Comparison of ENCODE assay signal across 14 cellular contexts in genomic region chr13:20960663-20961309, GRCh38. TPM values are rescaled to one million over a fixed set of nuclear protein-coding genes. Genes with fewer than 3 reads are reported as not detected.
DNase-seq lines count a peak whose midpoint lies in the region; ATAC-seq, FAIRE-seq and TF ChIP-seq lines count a peak whose summit lies in the region.
"Had no signal": no experiment of that assay in that cellular context is flagged by ENCODE, and none has a peak within 500 bp of the region (broad histone marks: within the 10 kb centered on the region; RNA-seq: fewer than 3 reads in every experiment).

No MANE protein-coding gene starts in this region.

- POLR2A ChIA-PET in Caco-2 (lab: Charles Lee), result no interaction called here
- POLR2A ChIA-PET in HepG2 (lab: Yijun Ruan, JAX), result no interaction called here

- no peak overlapping the region for H3K27ac Mint-ChIP-seq in Caco-2 (ENCODE audit: unreplicated experiment)
- H3K27ac Mint-ChIP-seq: activated CD4-positive, alpha-beta T cell treated with anti-CD3 and anti-CD28 coated beads for 36 hours; activated T-cell treated with anti-CD3 and anti-CD28 coated beads, Interleukin-2, amount 50 U/mL, for 24 hours had no signal

- no peaks in the 10 kb centered on the region for H3K36me3 Mint-ChIP-seq in Caco-2 (ENCODE audit: insufficient read depth, unreplicated experiment)
- H3K36me3 Mint-ChIP-seq: naive B cell had no signal

- H3K79me2 ChIP-seq in HepG2 (ENCODE audit: insufficient read depth, low read length), result no peaks in the 10 kb centered on the region

- peak; percentile 79 for FAIRE-seq in HepG2 (lab: Jason Lieb, UNC)

- no peaks in the 10 kb centered on the region for H3K9me3 ChIP-seq in Caco-2
- H3K9me3 ChIP-seq in HepG2 (ENCODE audit: low read length), result no peaks in the 10 kb centered on the region

- DNase-seq in Caco-2 (peak in 1 of 2 experiments; percentile 17), M059J (ENCODE audit: low read depth) (peak; percentile 22), RPMI8226 (peak; percentile 45), HepG2 (ENCODE audit: low spot score) (peak; percentile 78), putamen (ENCODE audit: low spot score) (no peak), DMS114 treated with DMSO at 0.1 percent for 48 hours (lab: John Stamatoyannopoulos, UW; ENCODE audit: unreplicated experiment) (no peak)
- no peak for DNase-seq in stimulated activated CD4-positive, alpha-beta T cell treated with anti-CD3 and anti-CD28 coated beads, Interleukin-15, amount 100 ng/mL, for 24 hours
- DNase-seq: activated CD4-positive, alpha-beta T cell treated with anti-CD3 and anti-CD28 coated beads for 36 hours; activated T-cell treated with anti-CD3 and anti-CD28 coated beads, Interleukin-2, amount 50 U/mL, for 24 hours; aorta; foreskin keratinocyte; naive B cell had no signal

- H3K27me3 ChIP-seq in Caco-2 (replicated peaks; ENCODE audit: control insufficient read depth, insufficient read depth, low read length), result no peaks in the 10 kb centered on the region
- no peaks in the 10 kb centered on the region for H3K27me3 ChIP-seq in HepG2 (ENCODE audit: control insufficient read depth in 1 of 2, insufficient read depth in 2 of 2, low read length in 2 of 2)

- peak overlapping the region; percentile 24; the same call in 1 of the 2 replicates for H3K9ac ChIP-seq in HepG2 (ENCODE audit: insufficient read depth, low read depth, low read length)

- H3K36me3 ChIP-seq in Caco-2 (ENCODE audit: control insufficient read depth, insufficient read depth, low read length) (no peaks in the 10 kb centered on the region), HepG2 (replicated peaks in 1 of 2; ENCODE audit: control insufficient read depth in 1 of 2, insufficient read depth in 2 of 2, low read length in 2 of 2) (no peaks in the 10 kb centered on the region)

- TF ChIP-seq POLR2A in HepG2 (IDR thresholded peaks at IDR 0.05; ENCODE audit: insufficient read depth in 1 of 2, low read depth in 2 of 2, low read length in 2 of 2), result no peak

- intact Hi-C loops in Caco-2 (cut with micrococcal nuclease; ENCODE audit: unreplicated experiment) (no loop called here), HepG2 (cut with micrococcal nuclease; ENCODE audit: unreplicated experiment) (no loop called here)

- peak overlapping the region; percentile 8 for H3K27ac ChIP-seq in HepG2 (ENCODE audit: extremely low read length, insufficient read depth, low read length)
- H3K27ac ChIP-seq: foreskin keratinocyte had no signal

- peak overlapping the region; percentile 88 for H3K4me2 ChIP-seq in HepG2 (ENCODE audit: low read depth, low read length)

- no peaks in the 10 kb centered on the region for H4K20me1 ChIP-seq in HepG2 (ENCODE audit: insufficient read depth, low read length)

- no peak overlapping the region for H2AFZ ChIP-seq in HepG2 (ENCODE audit: low read length)

- H3K4me3 ChIP-seq in Caco-2 (ENCODE audit: low read depth, low read length) (0 out of 2 replicates have a peak overlapping the region, but pooled peaks have one; percentile 16), HepG2 (replicated peaks in 1 of 3; ENCODE audit: insufficient read depth in 1 of 3, low read depth in 2 of 3, low read length in 3 of 3) (peak overlapping the region; percentile 36 to 42 (median 42))

- WGBS in HepG2 (ENCODE audit: low lambda C conversion rate), result 3% methylated on average over 14 of the region's 14 CpGs

- no peaks in the 10 kb centered on the region for H3K27me3 Mint-ChIP-seq in Caco-2 (ENCODE audit: insufficient read depth, unreplicated experiment)

- in situ Hi-C loops in HepG2 (cut with HindIII; ENCODE audit: extremely low pct_ligation_motif_present, low pct_unique_long_range_greater_than_20kb), result no loop called here

- ATAC-seq in HepG2 (peak; percentile 98), GM18519 (IDR thresholded peaks at IDR 0.05; ENCODE audit: low FRiP score, unreplicated experiment) (no peak)
- ATAC-seq: activated CD4-positive, alpha-beta T cell treated with anti-CD3 and anti-CD28 coated beads for 36 hours; foreskin keratinocyte; sciatic nerve had no signal

- H3K4me3 Mint-ChIP-seq in Caco-2 (ENCODE audit: unreplicated experiment), result peak overlapping the region; percentile 65
- H3K4me3 Mint-ChIP-seq: activated CD4-positive, alpha-beta T cell treated with anti-CD3 and anti-CD28 coated beads for 36 hours; activated T-cell treated with anti-CD3 and anti-CD28 coated beads, Interleukin-2, amount 50 U/mL, for 24 hours had no signal

- TF ChIP-seq CTCF in Caco-2 (IDR thresholded peaks at IDR 0.05; ENCODE audit: insufficient read depth in 1 of 2, low read depth in 1 of 2, low read length in 1 of 2, severe bottlenecking in 1 of 2, unreplicated experiment in 1 of 2), result no peak
- no peak for TF ChIP-seq CTCF in HepG2 (CRISPR knock-in tag; IDR thresholded peaks at IDR 0.05)

- no peaks in the 10 kb centered on the region for H3K4me1 ChIP-seq in Caco-2
- H3K4me1 ChIP-seq in HepG2 (ENCODE audit: insufficient read depth, low read length), result peaks cover 28% of the 10 kb centered on the region
- H3K4me1 ChIP-seq: foreskin keratinocyte had no signal

- CTCF ChIA-PET in Caco-2 (lab: Charles Lee), result no interaction called here
- CTCF ChIA-PET in HepG2 (lab: Yijun Ruan, JAX; ENCODE audit: low intra/inter-chr PET ratio, low total read pairs), result no interaction called here

- peaks cover 1% of the 10 kb centered on the region for H3K4me1 Mint-ChIP-seq in Caco-2 (ENCODE audit: low read depth, unreplicated experiment)

- BruUV-seq in Caco-2 (replicated peaks; lab: Mats Ljungman, UMichigan), result no TSS peak
- BruUV-seq in HepG2 (replicated peaks; lab: Mats Ljungman, UMichigan), result no TSS peak

- TF ChIP-seq EP300 in HepG2 (IDR thresholded peaks at IDR 0.05; ENCODE audit: low read depth in 2 of 2, low read length in 2 of 2) (no peak), HepG2 (CRISPR knock-in tag; IDR thresholded peaks at IDR 0.05; ENCODE audit: borderline replicate concordance) (no peak)

- no peak for TF ChIP-seq RAD21 in HepG2 (CRISPR knock-in tag; IDR thresholded peaks at IDR 0.05)

- peaks cover 1% of the 10 kb centered on the region for H3K9me3 Mint-ChIP-seq in Caco-2 (ENCODE audit: unreplicated experiment)
- H3K9me3 Mint-ChIP-seq: activated T-cell treated with anti-CD3 and anti-CD28 coated beads, Interleukin-2, amount 50 U/mL, for 24 hours; naive B cell had no signal

TF ChIP-seq in HepG2, 621 proteins besides CTCF, POLR2A, EP300 and RAD21 (continues in another document):
- TF ChIP-seq GATAD2A (CRISPR knock-in tag; IDR thresholded peaks at IDR 0.05) (peak; percentile 28; the same call in 1 of the 2 replicates), ZNF451 (CRISPR knock-in tag; IDR thresholded peaks at IDR 0.05) (no peak)

RNA-seq across cellular contexts. Expression of gene XPO4, which starts 58.2 kb away (rescaled TPM):
- total RNA-seq in Caco-2 (2022), result 31.3 and 33.3 TPM in 2 replicates
- 11.1 and 19.7 TPM in 2 replicates for total RNA-seq in M059J (2014; rRNA removed; shearing (Covaris generic))
- total RNA-seq in HepG2 (2016; rRNA removed; fragmentation: Illumina TruSeq; extraction: Trizol), result 24.8 and 41.5 TPM in 2 replicates
- 8.7 TPM in 2 replicates for total RNA-seq in HepG2 (2016; cell fraction: cytosol; rRNA removed; fragmentation: Illumina TruSeq; extraction: Trizol; ENCODE audit: low read depth)
- 24.4 and 40.6 TPM in 2 replicates for total RNA-seq in HepG2 (2016; cell fraction: insoluble cytoplasmic fraction; rRNA removed; fragmentation: Illumina TruSeq; extraction: Trizol)
- 17.5 and 20.5 TPM in 2 replicates for total RNA-seq in HepG2 (2016; cell fraction: membrane; rRNA removed; fragmentation: Illumina TruSeq; extraction: Trizol)
- 36.7 and 39.7 TPM in 2 replicates for total RNA-seq in HepG2 (2016; cell fraction: nucleus; rRNA removed; fragmentation: Illumina TruSeq; extraction: Trizol)
- 7.0 and 8.4 TPM in 2 replicates for polyA plus RNA-seq in HepG2 (2011; rRNA removed)
- 3.0 and 4.8 TPM in 2 replicates for polyA plus RNA-seq in HepG2 (2011; cell fraction: cytosol; rRNA removed)
- polyA plus RNA-seq in HepG2 (2011; cell fraction: nucleus; rRNA removed), result 7.7 and 8.5 TPM in 2 replicates
- 7.8 and 8.5 TPM in 2 replicates for polyA plus RNA-seq in HepG2 (2012)
- 1.9 and 2.1 TPM in 2 replicates for polyA plus RNA-seq in HepG2 (2016; cell fraction: cytosol; fragmentation: Illumina TruSeq; extraction: Trizol; ENCODE audit: low read depth)
- polyA plus RNA-seq in HepG2 (2016; cell fraction: insoluble cytoplasmic fraction; fragmentation: Illumina TruSeq; extraction: Trizol; ENCODE audit: low read depth), result 17.3 and 18.6 TPM in 2 replicates
- 4.7 and 5.9 TPM in 2 replicates for polyA plus RNA-seq in HepG2 (2016; cell fraction: membrane; fragmentation: Illumina TruSeq; extraction: Trizol; ENCODE audit: low read depth)
- polyA plus RNA-seq in HepG2 (2016; cell fraction: nucleus; fragmentation: Illumina TruSeq; extraction: Trizol; ENCODE audit: insufficient read depth, low read depth), result 21.7 and 22.1 TPM in 2 replicates
- polyA minus RNA-seq in HepG2 (2011; rRNA and poly(A)+ RNA removed; ENCODE audit: low replicate concordance), result 9.7 and 16.9 TPM in 2 replicates
- polyA minus RNA-seq in HepG2 (2011; cell fraction: cytosol; rRNA and poly(A)+ RNA removed), result 14.7 and 15.0 TPM in 2 replicates
- polyA minus RNA-seq in HepG2 (2011; cell fraction: nucleus; rRNA and poly(A)+ RNA removed), result 33.3 and 38.0 TPM in 2 replicates

Comparison
In these comparisons a context has a peak if more than half of its experiments do, and no peak if none do; other contexts are left out.
1. DNase-seq: peak in M059J (single experiment), RPMI8226 (single experiment) and HepG2 (single experiment); none in putamen (single experiment), stimulated activated CD4-positive, alpha-beta T cell treated with anti-CD3 and anti-CD28 coated beads, Interleukin-15, amount 100 ng/mL, for 24 hours (single experiment) and DMS114 treated with DMSO at 0.1 percent for 48 hours (single experiment).